Comparison of ENCODE assay signal across 11 cellular contexts in the genomic region with DNA sequence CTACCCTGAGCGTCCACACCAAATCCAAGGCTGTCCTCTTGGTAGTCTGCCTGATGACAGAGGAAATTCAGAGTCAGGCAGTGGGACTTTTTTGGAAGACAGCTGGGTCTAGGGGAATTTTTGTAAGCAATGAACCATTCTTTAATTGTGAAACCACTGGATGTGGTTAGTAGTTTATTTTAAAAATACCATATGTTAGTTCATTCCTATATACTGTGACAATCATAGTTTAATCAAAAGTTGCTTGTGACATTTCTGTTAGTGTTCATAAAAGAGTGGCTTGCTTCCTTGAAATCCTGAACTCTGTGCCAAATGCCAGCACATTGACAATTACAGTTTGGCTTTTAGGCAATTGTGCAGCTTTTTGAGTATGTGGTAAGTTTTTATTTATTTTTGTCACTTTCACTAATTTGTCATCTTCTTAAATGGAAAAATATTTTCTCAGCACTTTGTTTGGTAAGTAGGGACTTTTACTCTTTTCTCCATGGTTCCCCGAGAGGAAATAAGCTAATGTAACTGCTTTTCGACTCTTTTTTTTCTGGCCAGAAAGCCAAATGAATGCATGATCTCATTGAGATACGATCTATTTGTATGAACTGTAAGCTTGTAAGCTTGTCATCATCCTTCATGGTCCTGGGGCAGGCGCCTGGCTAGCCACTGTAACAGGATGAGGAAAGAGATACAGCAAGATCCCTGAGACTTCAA.
DNase-seq lines count a peak whose midpoint lies in the region; ATAC-seq lines count a peak whose summit lies in the region.
"Had no signal": no experiment of that assay in that cellular context is flagged by ENCODE, and none has a peak within 500 bp of the region (broad histone marks: within the 10 kb centered on the region; RNA-seq: fewer than 3 reads in every experiment).

No MANE protein-coding gene starts in this region.

- H3K9me3 ChIP-seq in trophoblast cell (ENCODE audit: insufficient read depth, low read depth, low read length): no peaks in the 10 kb centered on the region
- H3K9me3 ChIP-seq: vagina had no signal

- H2BK5ac ChIP-seq in trophoblast cell (ENCODE audit: low read depth, low read length, poor library complexity): no peak overlapping the region

- no peak overlapping the region for H3K4me3 ChIP-seq in trophoblast cell (ENCODE audit: low read depth, low read length)
- H3K4me3 ChIP-seq: vagina had no signal

- no peaks in the 10 kb centered on the region for H3K4me1 ChIP-seq in trophoblast cell (ENCODE audit: control insufficient read depth in 1 of 2, insufficient read depth in 2 of 2, low read length in 2 of 2)
- H3K4me1 ChIP-seq: vagina had no signal

- no peak overlapping the region for H3K23ac ChIP-seq in trophoblast cell (ENCODE audit: low read length)

- H2AFZ ChIP-seq in trophoblast cell (ENCODE audit: insufficient read depth, low read length, poor library complexity): no peak overlapping the region

- H3K9ac ChIP-seq in trophoblast cell (ENCODE audit: low read length): no peak overlapping the region

- no peaks in the 10 kb centered on the region for H3K27me3 ChIP-seq in trophoblast cell (ENCODE audit: insufficient read depth, low read length)
- H3K27me3 ChIP-seq: vagina had no signal

- H3K4ac ChIP-seq in trophoblast cell (ENCODE audit: low read depth, low read length): no peak overlapping the region

- H4K8ac ChIP-seq in trophoblast cell (ENCODE audit: low read depth, low read length): no peak overlapping the region

- no peak overlapping the region for H2AK5ac ChIP-seq in trophoblast cell (ENCODE audit: low read length)

- no peak overlapping the region for H4K91ac ChIP-seq in trophoblast cell (ENCODE audit: low read depth, low read length)

- WGBS in trophoblast cell (ENCODE audit: extremely low coverage, insufficient coverage, insufficient read length): no CpG with 5 or more reads among the region's 5 CpGs

- H3K79me2 ChIP-seq in trophoblast cell (ENCODE audit: control insufficient read depth, insufficient read depth, low read length, poor library complexity): no peaks in the 10 kb centered on the region

- H3K36me3 ChIP-seq in trophoblast cell (ENCODE audit: control insufficient read depth in 1 of 2, insufficient read depth in 2 of 2, low read length in 2 of 2): no peaks in the 10 kb centered on the region
- H3K36me3 ChIP-seq: vagina had no signal

- no peak overlapping the region for H3K18ac ChIP-seq in trophoblast cell (ENCODE audit: low read length)

- no peak overlapping the region for H2BK120ac ChIP-seq in trophoblast cell (ENCODE audit: insufficient read depth, low read length, poor library complexity)

- H3K27ac ChIP-seq in trophoblast cell (ENCODE audit: low read depth, low read length): no peak overlapping the region
- H3K27ac ChIP-seq: vagina had no signal

- H3K4me2 ChIP-seq in trophoblast cell (ENCODE audit: low read length): no peak overlapping the region

- H3K14ac ChIP-seq in trophoblast cell (ENCODE audit: low read length): no peak overlapping the region

- DNase-seq in AG08395 (ENCODE audit: low spot score) (peak; percentile 78), glomerular visceral epithelial cell (ENCODE audit: extremely low spot score) (peak; percentile 58), trophoblast cell (no peak), HK-2 (ENCODE audit: unreplicated experiment) (no peak), DMS79 treated with DMSO at 0.1 percent for 48 hours (lab: John Stamatoyannopoulos, UW) (no peak)
- DNase-seq in stimulated activated CD4-positive, alpha-beta T cell treated with anti-CD3 and anti-CD28 coated beads, Interleukin-4, amount 100 ng/mL, for 4 hours: no peak
- DNase-seq: AML-193, NCI-H510A treated with DMSO at 0.1 percent for 48 hours had no signal

- H4K12ac ChIP-seq in trophoblast cell (ENCODE audit: low read depth, low read length): no peak overlapping the region

- no peaks in the 10 kb centered on the region for H3K79me1 ChIP-seq in trophoblast cell (ENCODE audit: low read length)

- no peak overlapping the region for H2BK12ac ChIP-seq in trophoblast cell (ENCODE audit: low read length)

- ATAC-seq in GM18909 (IDR thresholded peaks at IDR 0.05; ENCODE audit: poor library complexity, unreplicated experiment) (peak; percentile 41), HG03565 (IDR thresholded peaks at IDR 0.05; ENCODE audit: unreplicated experiment) (peak; percentile 30)

Comparison
In these comparisons a context has a peak if more than half of its experiments do, and no peak if none do; other contexts are left out.
1. DNase-seq: peak in AG08395 (single experiment) and glomerular visceral epithelial cell (single experiment); none in trophoblast cell (0 of 2), HK-2 (single experiment), stimulated activated CD4-positive, alpha-beta T cell treated with anti-CD3 and anti-CD28 coated beads, Interleukin-4, amount 100 ng/mL, for 4 hours (0 of 2) and DMS79 treated with DMSO at 0.1 percent for 48 hours (single experiment).